ENCODE assay signal across 1 cellular context in the genomic region with DNA sequence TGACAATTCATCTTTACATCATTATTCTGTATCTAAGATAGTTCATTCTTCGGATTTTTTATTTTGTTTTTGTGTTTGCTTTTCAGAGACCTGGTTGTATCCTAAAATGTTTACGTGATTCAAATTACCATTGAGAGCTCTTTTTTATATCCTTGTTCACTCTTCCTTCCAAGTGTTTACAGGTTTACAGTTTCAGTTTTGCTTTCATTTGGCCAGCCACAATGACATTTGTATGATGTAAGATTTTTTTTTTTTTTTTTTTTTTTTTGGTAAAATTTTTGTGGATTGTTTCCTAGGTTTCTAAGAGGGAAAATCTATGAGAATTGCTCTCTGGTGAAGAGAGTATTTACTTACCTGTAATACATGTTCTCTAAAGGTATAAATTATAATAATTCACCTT.
TF ChIP-seq lines count a peak whose summit lies in the region.

No MANE protein-coding gene starts in this region.

TF ChIP-seq in GM23338, 12 proteins besides CTCF, POLR2A, EP300 and RAD21 (continued from another document):
- TF ChIP-seq REST (IDR thresholded peaks at IDR 0.05; ENCODE audit: unreplicated experiment) = no peak
- TF ChIP-seq, protein P1, sequence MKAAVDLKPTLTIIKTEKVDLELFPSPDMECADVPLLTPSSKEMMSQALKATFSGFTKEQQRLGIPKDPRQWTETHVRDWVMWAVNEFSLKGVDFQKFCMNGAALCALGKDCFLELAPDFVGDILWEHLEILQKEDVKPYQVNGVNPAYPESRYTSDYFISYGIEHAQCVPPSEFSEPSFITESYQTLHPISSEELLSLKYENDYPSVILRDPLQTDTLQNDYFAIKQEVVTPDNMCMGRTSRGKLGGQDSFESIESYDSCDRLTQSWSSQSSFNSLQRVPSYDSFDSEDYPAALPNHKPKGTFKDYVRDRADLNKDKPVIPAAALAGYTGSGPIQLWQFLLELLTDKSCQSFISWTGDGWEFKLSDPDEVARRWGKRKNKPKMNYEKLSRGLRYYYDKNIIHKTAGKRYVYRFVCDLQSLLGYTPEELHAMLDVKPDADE (IDR thresholded peaks at IDR 0.05) = no peak
- TF ChIP-seq EZH2phosphoT487 (IDR thresholded peaks at IDR 0.05; ENCODE audit: unreplicated experiment) = no peak
